Comparison of ENCODE assay signal across 2 cellular contexts in the genomic region with DNA sequence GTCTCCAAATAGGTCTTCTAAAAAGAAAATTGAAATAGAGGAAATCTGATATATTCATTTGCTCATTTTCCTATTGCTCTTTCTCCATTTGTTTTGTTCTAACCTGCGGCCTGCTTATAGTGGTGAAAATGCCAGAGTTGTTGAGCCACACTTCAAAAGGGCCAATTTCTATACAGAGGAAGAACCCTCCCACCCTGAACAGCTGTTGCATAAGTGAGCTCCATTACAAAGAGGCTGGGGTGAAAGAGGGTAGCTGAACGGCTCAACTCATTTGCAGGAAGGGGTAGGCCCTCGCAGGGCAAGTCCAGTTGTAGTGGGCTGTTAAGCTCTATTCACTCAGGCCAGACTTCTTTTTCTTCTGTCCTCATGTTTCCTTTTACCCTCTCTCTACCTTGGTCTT.
TF ChIP-seq lines count a peak whose summit lies in the region.

No MANE protein-coding gene starts in this region.

TF ChIP-seq in WTC11, 78 proteins besides CTCF, POLR2A, EP300 and RAD21:
- TF ChIP-seq GRHL2 (CRISPR knock-in tag; IDR thresholded peaks at IDR 0.05; ENCODE audit: insufficient replicate concordance, severe bottlenecking) = no peak
- TF ChIP-seq TEAD4 (CRISPR knock-in tag; IDR thresholded peaks at IDR 0.05) = no peak
- TF ChIP-seq, protein P1, sequence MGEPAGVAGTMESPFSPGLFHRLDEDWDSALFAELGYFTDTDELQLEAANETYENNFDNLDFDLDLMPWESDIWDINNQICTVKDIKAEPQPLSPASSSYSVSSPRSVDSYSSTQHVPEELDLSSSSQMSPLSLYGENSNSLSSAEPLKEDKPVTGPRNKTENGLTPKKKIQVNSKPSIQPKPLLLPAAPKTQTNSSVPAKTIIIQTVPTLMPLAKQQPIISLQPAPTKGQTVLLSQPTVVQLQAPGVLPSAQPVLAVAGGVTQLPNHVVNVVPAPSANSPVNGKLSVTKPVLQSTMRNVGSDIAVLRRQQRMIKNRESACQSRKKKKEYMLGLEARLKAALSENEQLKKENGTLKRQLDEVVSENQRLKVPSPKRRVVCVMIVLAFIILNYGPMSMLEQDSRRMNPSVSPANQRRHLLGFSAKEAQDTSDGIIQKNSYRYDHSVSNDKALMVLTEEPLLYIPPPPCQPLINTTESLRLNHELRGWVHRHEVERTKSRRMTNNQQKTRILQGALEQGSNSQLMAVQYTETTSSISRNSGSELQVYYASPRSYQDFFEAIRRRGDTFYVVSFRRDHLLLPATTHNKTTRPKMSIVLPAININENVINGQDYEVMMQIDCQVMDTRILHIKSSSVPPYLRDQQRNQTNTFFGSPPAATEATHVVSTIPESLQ (CRISPR knock-in tag; IDR thresholded peaks at IDR 0.05) = no peak
- TF ChIP-seq, protein P2, sequence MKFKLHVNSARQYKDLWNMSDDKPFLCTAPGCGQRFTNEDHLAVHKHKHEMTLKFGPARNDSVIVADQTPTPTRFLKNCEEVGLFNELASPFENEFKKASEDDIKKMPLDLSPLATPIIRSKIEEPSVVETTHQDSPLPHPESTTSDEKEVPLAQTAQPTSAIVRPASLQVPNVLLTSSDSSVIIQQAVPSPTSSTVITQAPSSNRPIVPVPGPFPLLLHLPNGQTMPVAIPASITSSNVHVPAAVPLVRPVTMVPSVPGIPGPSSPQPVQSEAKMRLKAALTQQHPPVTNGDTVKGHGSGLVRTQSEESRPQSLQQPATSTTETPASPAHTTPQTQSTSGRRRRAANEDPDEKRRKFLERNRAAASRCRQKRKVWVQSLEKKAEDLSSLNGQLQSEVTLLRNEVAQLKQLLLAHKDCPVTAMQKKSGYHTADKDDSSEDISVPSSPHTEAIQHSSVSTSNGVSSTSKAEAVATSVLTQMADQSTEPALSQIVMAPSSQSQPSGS (CRISPR knock-in tag; IDR thresholded peaks at IDR 0.05; ENCODE audit: borderline replicate concordance, low read depth) = no peak
- no peak for TF ChIP-seq ZNF219 (CRISPR knock-in tag; IDR thresholded peaks at IDR 0.05; ENCODE audit: borderline replicate concordance)
- TF ChIP-seq ELF4 (CRISPR knock-in tag; IDR thresholded peaks at IDR 0.05; ENCODE audit: low read depth) = no peak
- TF ChIP-seq, protein P3, sequence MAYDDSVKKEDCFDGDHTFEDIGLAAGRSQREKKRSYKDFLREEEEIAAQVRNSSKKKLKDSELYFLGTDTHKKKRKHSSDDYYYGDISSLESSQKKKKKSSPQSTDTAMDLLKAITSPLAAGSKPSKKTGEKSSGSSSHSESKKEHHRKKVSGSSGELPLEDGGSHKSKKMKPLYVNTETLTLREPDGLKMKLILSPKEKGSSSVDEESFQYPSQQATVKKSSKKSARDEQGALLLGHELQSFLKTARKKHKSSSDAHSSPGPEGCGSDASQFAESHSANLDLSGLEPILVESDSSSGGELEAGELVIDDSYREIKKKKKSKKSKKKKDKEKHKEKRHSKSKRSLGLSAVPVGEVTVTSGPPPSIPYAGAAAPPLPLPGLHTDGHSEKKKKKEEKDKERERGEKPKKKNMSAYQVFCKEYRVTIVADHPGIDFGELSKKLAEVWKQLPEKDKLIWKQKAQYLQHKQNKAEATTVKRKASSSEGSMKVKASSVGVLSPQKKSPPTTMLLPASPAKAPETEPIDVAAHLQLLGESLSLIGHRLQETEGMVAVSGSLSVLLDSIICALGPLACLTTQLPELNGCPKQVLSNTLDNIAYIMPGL (CRISPR knock-in tag; IDR thresholded peaks at IDR 0.05) = no peak
- TF ChIP-seq ZNF423 (CRISPR knock-in tag; IDR thresholded peaks at IDR 0.05) = no peak
- TF ChIP-seq NFE2L1 (CRISPR knock-in tag; IDR thresholded peaks at IDR 0.05) = no peak
- TF ChIP-seq, protein P4, sequence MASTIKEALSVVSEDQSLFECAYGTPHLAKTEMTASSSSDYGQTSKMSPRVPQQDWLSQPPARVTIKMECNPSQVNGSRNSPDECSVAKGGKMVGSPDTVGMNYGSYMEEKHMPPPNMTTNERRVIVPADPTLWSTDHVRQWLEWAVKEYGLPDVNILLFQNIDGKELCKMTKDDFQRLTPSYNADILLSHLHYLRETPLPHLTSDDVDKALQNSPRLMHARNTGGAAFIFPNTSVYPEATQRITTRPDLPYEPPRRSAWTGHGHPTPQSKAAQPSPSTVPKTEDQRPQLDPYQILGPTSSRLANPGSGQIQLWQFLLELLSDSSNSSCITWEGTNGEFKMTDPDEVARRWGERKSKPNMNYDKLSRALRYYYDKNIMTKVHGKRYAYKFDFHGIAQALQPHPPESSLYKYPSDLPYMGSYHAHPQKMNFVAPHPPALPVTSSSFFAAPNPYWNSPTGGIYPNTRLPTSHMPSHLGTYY (CRISPR knock-in tag; IDR thresholded peaks at IDR 0.05) = no peak
- TF ChIP-seq, protein P5, sequence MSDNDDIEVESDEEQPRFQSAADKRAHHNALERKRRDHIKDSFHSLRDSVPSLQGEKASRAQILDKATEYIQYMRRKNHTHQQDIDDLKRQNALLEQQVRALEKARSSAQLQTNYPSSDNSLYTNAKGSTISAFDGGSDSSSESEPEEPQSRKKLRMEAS (CRISPR knock-in tag; IDR thresholded peaks at IDR 0.05) = no peak; the same call in 1 of the 2 replicates
- TF ChIP-seq, protein P6, sequence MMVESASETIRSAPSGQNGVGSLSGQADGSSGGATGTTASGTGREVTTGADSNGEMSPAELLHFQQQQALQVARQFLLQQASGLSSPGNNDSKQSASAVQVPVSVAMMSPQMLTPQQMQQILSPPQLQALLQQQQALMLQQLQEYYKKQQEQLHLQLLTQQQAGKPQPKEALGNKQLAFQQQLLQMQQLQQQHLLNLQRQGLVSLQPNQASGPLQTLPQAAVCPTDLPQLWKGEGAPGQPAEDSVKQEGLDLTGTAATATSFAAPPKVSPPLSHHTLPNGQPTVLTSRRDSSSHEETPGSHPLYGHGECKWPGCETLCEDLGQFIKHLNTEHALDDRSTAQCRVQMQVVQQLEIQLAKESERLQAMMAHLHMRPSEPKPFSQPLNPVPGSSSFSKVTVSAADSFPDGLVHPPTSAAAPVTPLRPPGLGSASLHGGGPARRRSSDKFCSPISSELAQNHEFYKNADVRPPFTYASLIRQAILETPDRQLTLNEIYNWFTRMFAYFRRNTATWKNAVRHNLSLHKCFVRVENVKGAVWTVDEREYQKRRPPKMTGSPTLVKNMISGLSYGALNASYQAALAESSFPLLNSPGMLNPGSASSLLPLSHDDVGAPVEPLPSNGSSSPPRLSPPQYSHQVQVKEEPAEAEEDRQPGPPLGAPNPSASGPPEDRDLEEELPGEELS (CRISPR knock-in tag; IDR thresholded peaks at IDR 0.05) = no peak
- TF ChIP-seq, protein P7, sequence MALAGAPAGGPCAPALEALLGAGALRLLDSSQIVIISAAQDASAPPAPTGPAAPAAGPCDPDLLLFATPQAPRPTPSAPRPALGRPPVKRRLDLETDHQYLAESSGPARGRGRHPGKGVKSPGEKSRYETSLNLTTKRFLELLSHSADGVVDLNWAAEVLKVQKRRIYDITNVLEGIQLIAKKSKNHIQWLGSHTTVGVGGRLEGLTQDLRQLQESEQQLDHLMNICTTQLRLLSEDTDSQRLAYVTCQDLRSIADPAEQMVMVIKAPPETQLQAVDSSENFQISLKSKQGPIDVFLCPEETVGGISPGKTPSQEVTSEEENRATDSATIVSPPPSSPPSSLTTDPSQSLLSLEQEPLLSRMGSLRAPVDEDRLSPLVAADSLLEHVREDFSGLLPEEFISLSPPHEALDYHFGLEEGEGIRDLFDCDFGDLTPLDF (CRISPR knock-in tag; IDR thresholded peaks at IDR 0.05) = no peak

TF ChIP-seq in HepG2, 621 proteins besides CTCF, POLR2A, EP300 and RAD21 (continues in another document):
- no peak for TF ChIP-seq KDM1A (CRISPR knock-in tag; IDR thresholded peaks at IDR 0.05)
- TF ChIP-seq, protein P8, sequence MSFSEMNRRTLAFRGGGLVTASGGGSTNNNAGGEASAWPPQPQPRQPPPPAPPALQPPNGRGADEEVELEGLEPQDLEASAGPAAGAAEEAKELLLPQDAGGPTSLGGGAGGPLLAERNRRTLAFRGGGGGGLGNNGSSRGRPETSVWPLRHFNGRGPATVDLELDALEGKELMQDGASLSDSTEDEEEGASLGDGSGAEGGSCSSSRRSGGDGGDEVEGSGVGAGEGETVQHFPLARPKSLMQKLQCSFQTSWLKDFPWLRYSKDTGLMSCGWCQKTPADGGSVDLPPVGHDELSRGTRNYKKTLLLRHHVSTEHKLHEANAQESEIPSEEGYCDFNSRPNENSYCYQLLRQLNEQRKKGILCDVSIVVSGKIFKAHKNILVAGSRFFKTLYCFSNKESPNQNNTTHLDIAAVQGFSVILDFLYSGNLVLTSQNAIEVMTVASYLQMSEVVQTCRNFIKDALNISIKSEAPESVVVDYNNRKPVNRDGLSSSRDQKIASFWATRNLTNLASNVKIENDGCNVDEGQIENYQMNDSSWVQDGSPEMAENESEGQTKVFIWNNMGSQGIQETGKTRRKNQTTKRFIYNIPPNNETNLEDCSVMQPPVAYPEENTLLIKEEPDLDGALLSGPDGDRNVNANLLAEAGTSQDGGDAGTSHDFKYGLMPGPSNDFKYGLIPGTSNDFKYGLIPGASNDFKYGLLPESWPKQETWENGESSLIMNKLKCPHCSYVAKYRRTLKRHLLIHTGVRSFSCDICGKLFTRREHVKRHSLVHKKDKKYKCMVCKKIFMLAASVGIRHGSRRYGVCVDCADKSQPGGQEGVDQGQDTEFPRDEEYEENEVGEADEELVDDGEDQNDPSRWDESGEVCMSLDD (CRISPR knock-in tag; IDR thresholded peaks at IDR 0.05; ENCODE audit: borderline replicate concordance) = no peak
- peak; percentile 50 for TF ChIP-seq CEBPG (CRISPR knock-in tag; IDR thresholded peaks at IDR 0.05)
- TF ChIP-seq, protein P9, sequence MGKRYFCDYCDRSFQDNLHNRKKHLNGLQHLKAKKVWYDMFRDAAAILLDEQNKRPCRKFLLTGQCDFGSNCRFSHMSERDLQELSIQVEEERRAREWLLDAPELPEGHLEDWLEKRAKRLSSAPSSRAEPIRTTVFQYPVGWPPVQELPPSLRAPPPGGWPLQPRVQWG (CRISPR knock-in tag; IDR thresholded peaks at IDR 0.05; ENCODE audit: borderline replicate concordance, low read depth) = no peak
- TF ChIP-seq ZFY (CRISPR knock-in tag; IDR thresholded peaks at IDR 0.05) = 0 out of 2 replicates have a peak, but pooled peaks have one; percentile 29
- no peak for TF ChIP-seq ZNF543 (CRISPR knock-in tag; IDR thresholded peaks at IDR 0.05)
- TF ChIP-seq CHD4 (IDR thresholded peaks at IDR 0.05; ENCODE audit: borderline replicate concordance, low read length) = no peak
- peak; percentile 36; the same call in 1 of the 2 replicates for TF ChIP-seq TCF7 (IDR thresholded peaks at IDR 0.05; ENCODE audit: low read depth)
- TF ChIP-seq, protein P10, sequence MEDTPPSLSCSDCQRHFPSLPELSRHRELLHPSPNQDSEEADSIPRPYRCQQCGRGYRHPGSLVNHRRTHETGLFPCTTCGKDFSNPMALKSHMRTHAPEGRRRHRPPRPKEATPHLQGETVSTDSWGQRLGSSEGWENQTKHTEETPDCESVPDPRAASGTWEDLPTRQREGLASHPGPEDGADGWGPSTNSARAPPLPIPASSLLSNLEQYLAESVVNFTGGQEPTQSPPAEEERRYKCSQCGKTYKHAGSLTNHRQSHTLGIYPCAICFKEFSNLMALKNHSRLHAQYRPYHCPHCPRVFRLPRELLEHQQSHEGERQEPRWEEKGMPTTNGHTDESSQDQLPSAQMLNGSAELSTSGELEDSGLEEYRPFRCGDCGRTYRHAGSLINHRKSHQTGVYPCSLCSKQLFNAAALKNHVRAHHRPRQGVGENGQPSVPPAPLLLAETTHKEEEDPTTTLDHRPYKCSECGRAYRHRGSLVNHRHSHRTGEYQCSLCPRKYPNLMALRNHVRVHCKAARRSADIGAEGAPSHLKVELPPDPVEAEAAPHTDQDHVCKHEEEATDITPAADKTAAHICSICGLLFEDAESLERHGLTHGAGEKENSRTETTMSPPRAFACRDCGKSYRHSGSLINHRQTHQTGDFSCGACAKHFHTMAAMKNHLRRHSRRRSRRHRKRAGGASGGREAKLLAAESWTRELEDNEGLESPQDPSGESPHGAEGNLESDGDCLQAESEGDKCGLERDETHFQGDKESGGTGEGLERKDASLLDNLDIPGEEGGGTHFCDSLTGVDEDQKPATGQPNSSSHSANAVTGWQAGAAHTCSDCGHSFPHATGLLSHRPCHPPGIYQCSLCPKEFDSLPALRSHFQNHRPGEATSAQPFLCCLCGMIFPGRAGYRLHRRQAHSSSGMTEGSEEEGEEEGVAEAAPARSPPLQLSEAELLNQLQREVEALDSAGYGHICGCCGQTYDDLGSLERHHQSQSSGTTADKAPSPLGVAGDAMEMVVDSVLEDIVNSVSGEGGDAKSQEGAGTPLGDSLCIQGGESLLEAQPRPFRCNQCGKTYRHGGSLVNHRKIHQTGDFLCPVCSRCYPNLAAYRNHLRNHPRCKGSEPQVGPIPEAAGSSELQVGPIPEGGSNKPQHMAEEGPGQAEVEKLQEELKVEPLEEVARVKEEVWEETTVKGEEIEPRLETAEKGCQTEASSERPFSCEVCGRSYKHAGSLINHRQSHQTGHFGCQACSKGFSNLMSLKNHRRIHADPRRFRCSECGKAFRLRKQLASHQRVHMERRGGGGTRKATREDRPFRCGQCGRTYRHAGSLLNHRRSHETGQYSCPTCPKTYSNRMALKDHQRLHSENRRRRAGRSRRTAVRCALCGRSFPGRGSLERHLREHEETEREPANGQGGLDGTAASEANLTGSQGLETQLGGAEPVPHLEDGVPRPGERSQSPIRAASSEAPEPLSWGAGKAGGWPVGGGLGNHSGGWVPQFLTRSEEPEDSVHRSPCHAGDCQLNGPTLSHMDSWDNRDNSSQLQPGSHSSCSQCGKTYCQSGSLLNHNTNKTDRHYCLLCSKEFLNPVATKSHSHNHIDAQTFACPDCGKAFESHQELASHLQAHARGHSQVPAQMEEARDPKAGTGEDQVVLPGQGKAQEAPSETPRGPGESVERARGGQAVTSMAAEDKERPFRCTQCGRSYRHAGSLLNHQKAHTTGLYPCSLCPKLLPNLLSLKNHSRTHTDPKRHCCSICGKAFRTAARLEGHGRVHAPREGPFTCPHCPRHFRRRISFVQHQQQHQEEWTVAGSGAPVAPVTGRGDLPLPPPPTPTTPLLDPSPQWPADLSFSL (CRISPR knock-in tag; IDR thresholded peaks at IDR 0.05) = no peak
- TF ChIP-seq, protein P11, sequence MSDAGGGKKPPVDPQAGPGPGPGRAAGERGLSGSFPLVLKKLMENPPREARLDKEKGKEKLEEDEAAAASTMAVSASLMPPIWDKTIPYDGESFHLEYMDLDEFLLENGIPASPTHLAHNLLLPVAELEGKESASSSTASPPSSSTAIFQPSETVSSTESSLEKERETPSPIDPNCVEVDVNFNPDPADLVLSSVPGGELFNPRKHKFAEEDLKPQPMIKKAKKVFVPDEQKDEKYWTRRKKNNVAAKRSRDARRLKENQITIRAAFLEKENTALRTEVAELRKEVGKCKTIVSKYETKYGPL (CRISPR knock-in tag; IDR thresholded peaks at IDR 0.05) = peak; percentile 91; the same call in 1 of the 2 replicates
- TF ChIP-seq ZNF749 (CRISPR knock-in tag; IDR thresholded peaks at IDR 0.05; ENCODE audit: borderline replicate concordance) = no peak
- no peak for TF ChIP-seq ZNF616 (CRISPR knock-in tag; IDR thresholded peaks at IDR 0.05; ENCODE audit: low read depth)
- TF ChIP-seq FOSL2 (CRISPR knock-in tag; IDR thresholded peaks at IDR 0.05) = no peak
- 0 out of 2 replicates have a peak, but pooled peaks have one; percentile 19 for TF ChIP-seq PHF21A (CRISPR knock-in tag; IDR thresholded peaks at IDR 0.05)
- no peak for TF ChIP-seq TBX3 (IDR thresholded peaks at IDR 0.05; ENCODE audit: borderline replicate concordance)
- TF ChIP-seq AHR (CRISPR knock-in tag; IDR thresholded peaks at IDR 0.05) = no peak
- TF ChIP-seq MED8 (CRISPR knock-in tag; IDR thresholded peaks at IDR 0.05; ENCODE audit: insufficient replicate concordance) = no peak
- no peak for TF ChIP-seq ZNF224 (CRISPR knock-in tag; IDR thresholded peaks at IDR 0.05)
- TF ChIP-seq ARNT (IDR thresholded peaks at IDR 0.05) = no peak
- TF ChIP-seq ZFX (CRISPR knock-in tag; IDR thresholded peaks at IDR 0.05; ENCODE audit: low read depth) = peak; percentile 55
- TF ChIP-seq KDM5B (CRISPR knock-in tag; IDR thresholded peaks at IDR 0.05; ENCODE audit: borderline replicate concordance) = no peak
- TF ChIP-seq GPN1 (CRISPR knock-in tag; IDR thresholded peaks at IDR 0.05; ENCODE audit: borderline replicate concordance) = no peak
- TF ChIP-seq ZNF644 (CRISPR knock-in tag; IDR thresholded peaks at IDR 0.05; ENCODE audit: low read depth) = 0 out of 2 replicates have a peak, but pooled peaks have one; percentile 15
